20 cellular contexts compared by ENCODE assay signal in genomic region chr6:120200853-120201252, GRCh38.
A peak's percentile ranks its signal among the peaks of the same experiment; 100 is the strongest.
DNase-seq lines count a peak whose midpoint lies in the region; ATAC-seq, FAIRE-seq and TF ChIP-seq lines count a peak whose summit lies in the region.
"Had no signal": no experiment of that assay in that cellular context is flagged by ENCODE, and none has a peak within 500 bp of the region (broad histone marks: within the 10 kb centered on the region; RNA-seq: fewer than 3 reads in every experiment).

No MANE protein-coding gene starts in this region.

- POLR2A ChIA-PET in HepG2 (lab: Yijun Ruan, JAX): no interaction called here

- TF ChIP-seq RAD21 in liver (IDR thresholded peaks at IDR 0.05) (no peak), HepG2 (CRISPR knock-in tag; IDR thresholded peaks at IDR 0.05) (no peak)

- no peaks in the 10 kb centered on the region for H4K20me1 ChIP-seq in HepG2 (ENCODE audit: insufficient read depth, low read length)
- H4K20me1 ChIP-seq: BLaER1 treated with 17β-estradiol and CSF1 and Interleukin-3, amounts not matched to agents 10 nM and 100 nM had no signal

- DNase-seq in HepG2 (ENCODE audit: low spot score): no peak
- DNase-seq in left lobe of liver (ENCODE audit: low spot score): no peak
- DNase-seq: AML-193; Caco-2; Calu3; CD4-positive, alpha-beta T cell; CD8-positive, alpha-beta T cell; DMS79 treated with DMSO at 0.1 percent for 48 hours; GF-D8 had no signal

- no peak for FAIRE-seq in HepG2 (lab: Jason Lieb, UNC)
- FAIRE-seq: A549, D721Med, G401.6, GM12891, GM19239 had no signal

- no peak for TF ChIP-seq EP300 in HepG2 (IDR thresholded peaks at IDR 0.05; ENCODE audit: low read depth in 2 of 2, low read length in 2 of 2)
- no peak for TF ChIP-seq EP300 in HepG2 (CRISPR knock-in tag; IDR thresholded peaks at IDR 0.05; ENCODE audit: borderline replicate concordance)

- ATAC-seq in HepG2 (no peak), left lobe of liver (peak; percentile 71), HG03469 (IDR thresholded peaks at IDR 0.05; ENCODE audit: unreplicated experiment) (no peak), HG02610 (IDR thresholded peaks at IDR 0.05; ENCODE audit: unreplicated experiment) (no peak)
- ATAC-seq: A549; CD8-positive, alpha-beta T cell had no signal

- H3K79me2 ChIP-seq in HepG2 (ENCODE audit: insufficient read depth, low read length): no peaks in the 10 kb centered on the region

- H3K27me3 ChIP-seq in liver (ENCODE audit: control insufficient read depth in 4 of 4, insufficient read depth in 4 of 4, low read length in 3 of 4): no peaks in the 10 kb centered on the region
- no peaks in the 10 kb centered on the region for H3K27me3 ChIP-seq in HepG2 (ENCODE audit: control insufficient read depth in 1 of 2, insufficient read depth in 2 of 2, low read length in 2 of 2)
- H3K27me3 ChIP-seq: BLaER1 treated with 17β-estradiol and CSF1 and Interleukin-3, amounts not matched to agents 10 nM and 100 nM had no signal

- in situ Hi-C loops in HepG2 (cut with HindIII; ENCODE audit: extremely low pct_ligation_motif_present, low pct_unique_long_range_greater_than_20kb): no loop called here

- intact Hi-C loops in HepG2 (cut with micrococcal nuclease; ENCODE audit: unreplicated experiment): no loop called here

- H3K36me3 ChIP-seq in liver (ENCODE audit: control insufficient read depth in 4 of 4, insufficient read depth in 3 of 4, low read depth in 1 of 4, low read length in 3 of 4) (no peaks in the 10 kb centered on the region), HepG2 (replicated peaks in 1 of 2; ENCODE audit: control insufficient read depth in 1 of 2, insufficient read depth in 2 of 2, low read length in 2 of 2) (no peaks in the 10 kb centered on the region)
- H3K36me3 ChIP-seq: BLaER1 treated with 17β-estradiol and CSF1 and Interleukin-3, amounts not matched to agents 10 nM and 100 nM had no signal

- H3K4me1 ChIP-seq in liver (ENCODE audit: control insufficient read depth in 4 of 4, insufficient read depth in 4 of 4, low read length in 3 of 4) (peaks cover 0 to 9% (median 3%) of the 10 kb centered on the region in 4 donors), HepG2 (ENCODE audit: insufficient read depth, low read length) (no peaks in the 10 kb centered on the region)
- H3K4me1 ChIP-seq: A549, Caco-2 had no signal

- no peak overlapping the region for H3K4me3 ChIP-seq in liver (ENCODE audit: low read depth in 1 of 3, low read length in 3 of 3)
- H3K4me3 ChIP-seq in HepG2 (replicated peaks in 1 of 3; ENCODE audit: insufficient read depth in 1 of 3, low read depth in 2 of 3, low read length in 3 of 3): no peak overlapping the region
- H3K4me3 ChIP-seq: A549; BLaER1 treated with 17β-estradiol and CSF1 and Interleukin-3, amounts not matched to agents 10 nM and 100 nM had no signal

- TF ChIP-seq CTCF in liver (IDR thresholded peaks at IDR 0.05; ENCODE audit: low read depth, low read length, missing input control) (no peak), HepG2 (CRISPR knock-in tag; IDR thresholded peaks at IDR 0.05) (no peak)

- TF ChIP-seq POLR2A in HepG2 (IDR thresholded peaks at IDR 0.05; ENCODE audit: insufficient read depth in 1 of 2, low read depth in 2 of 2, low read length in 2 of 2): no peak

- no TSS peak for BruUV-seq in HepG2 (replicated peaks; lab: Mats Ljungman, UMichigan)

- CTCF ChIA-PET in HepG2 (lab: Yijun Ruan, JAX; ENCODE audit: low intra/inter-chr PET ratio, low total read pairs): no interaction called here

- H3K27ac ChIP-seq in liver (ENCODE audit: low read depth in 1 of 2, low read length in 2 of 2) (no peak overlapping the region), HepG2 (ENCODE audit: extremely low read length, insufficient read depth, low read length) (no peak overlapping the region)
- H3K27ac ChIP-seq: 22Rv1; A549; BLaER1 treated with 17β-estradiol and CSF1 and Interleukin-3, amounts not matched to agents 10 nM and 100 nM; C4-2B had no signal

- H3K9me3 ChIP-seq in liver (ENCODE audit: control insufficient read depth in 4 of 4, low read length in 3 of 4): no peaks in the 10 kb centered on the region
- no peaks in the 10 kb centered on the region for H3K9me3 ChIP-seq in HepG2 (ENCODE audit: low read length)
- H3K9me3 ChIP-seq: A549, Caco-2 had no signal

- 33% methylated on average over 2 of the region's 2 CpGs for WGBS in liver
- WGBS in HepG2 (ENCODE audit: low lambda C conversion rate): 88% methylated on average over 2 of the region's 2 CpGs

- H3K9ac ChIP-seq in liver (ENCODE audit: low read depth in 1 of 2, low read length in 2 of 2) (no peak overlapping the region), HepG2 (ENCODE audit: insufficient read depth, low read depth, low read length) (no peak overlapping the region)
- H3K9ac ChIP-seq: BLaER1 treated with 17β-estradiol and CSF1 and Interleukin-3, amounts not matched to agents 10 nM and 100 nM had no signal

- no peak overlapping the region for H2AFZ ChIP-seq in HepG2 (ENCODE audit: low read length)

- H3K4me2 ChIP-seq in HepG2 (ENCODE audit: low read depth, low read length): no peak overlapping the region
- H3K4me2 ChIP-seq: A549; BLaER1 treated with 17β-estradiol and CSF1 and Interleukin-3, amounts not matched to agents 10 nM and 100 nM had no signal

TF ChIP-seq in liver, 16 proteins besides CTCF, POLR2A, EP300 and RAD21:
- TF ChIP-seq HNF4G (IDR thresholded peaks at IDR 0.05): peak; percentile 12
- TF ChIP-seq JUND (IDR thresholded peaks at IDR 0.05): no peak
- TF ChIP-seq EGR1 (IDR thresholded peaks at IDR 0.05; ENCODE audit: low read depth in 2 of 2): no peak
- no peak for TF ChIP-seq ATF3 (IDR thresholded peaks at IDR 0.05)
- peak; percentile 65 to 73 for TF ChIP-seq HNF4A (conservative IDR thresholded peaks at IDR 0.05)
- TF ChIP-seq YY1 (IDR thresholded peaks at IDR 0.05): peak; percentile 60
- TF ChIP-seq FOXA1 (IDR thresholded peaks at IDR 0.05): no peak
- TF ChIP-seq RXRA (IDR thresholded peaks at IDR 0.05): peak in 1 of 2 donors; percentile 26
- TF ChIP-seq SP1 (IDR thresholded peaks at IDR 0.05): peak; percentile 16
- no peak for TF ChIP-seq TAF1 (conservative IDR thresholded peaks at IDR 0.05)
TF ChIP-seq in liver: peak in this region for 5.

TF ChIP-seq in HepG2, 621 proteins besides CTCF, POLR2A, EP300 and RAD21:
- no peak for TF ChIP-seq ZNF431 (CRISPR knock-in tag; IDR thresholded peaks at IDR 0.05; ENCODE audit: borderline replicate concordance, low read depth)
- TF ChIP-seq RBM39 (IDR thresholded peaks at IDR 0.05; ENCODE audit: low read depth, low read length, poor library complexity, severe bottlenecking): no peak
- no peak for TF ChIP-seq ZBTB49 (CRISPR knock-in tag; IDR thresholded peaks at IDR 0.05; ENCODE audit: borderline replicate concordance)
- TF ChIP-seq KLF16 (CRISPR knock-in tag; IDR thresholded peaks at IDR 0.05): no peak
- no peak for TF ChIP-seq U2AF2 (IDR thresholded peaks at IDR 0.05; ENCODE audit: low read depth, low read length)
- no peak for TF ChIP-seq ZFY (CRISPR knock-in tag; IDR thresholded peaks at IDR 0.05)
- TF ChIP-seq JUND (CRISPR knock-in tag; IDR thresholded peaks at IDR 0.05): no peak
- no peak for TF ChIP-seq RFX1 (IDR thresholded peaks at IDR 0.05)
- no peak for TF ChIP-seq GLI4 (CRISPR knock-in tag; IDR thresholded peaks at IDR 0.05; ENCODE audit: borderline replicate concordance)
